ENCODE assay signal across 8 cellular contexts in genomic region chr7:130960208-130960988, GRCh38.
A peak's percentile ranks its signal among the peaks of the same experiment; 100 is the strongest.
DNase-seq lines count a peak whose midpoint lies in the region; ATAC-seq and TF ChIP-seq lines count a peak whose summit lies in the region.

No MANE protein-coding gene starts in this region.

- no peak overlapping the region for H3K27ac ChIP-seq in right cardiac atrium (ENCODE audit: low read length)
- H3K27ac ChIP-seq in transverse colon: peak overlapping the region; percentile 36 to 73 (median 52)

- peaks cover 44% of the 10 kb centered on the region for H3K36me3 Mint-ChIP-seq in activated T-helper 1 cell treated with anti-CD3 and anti-CD28 coated beads, Interleukin-12 subunit alpha, Interleukin-12 subunit beta, Interleukin-2, Interleukin-4 antibody, amounts not matched to agents 30 ng/mL and 10 ng/mL and 1 ng/mL, durations not matched to agents 14 hours and 24 hours and 36 hours (ENCODE audit: low read depth)

- ATAC-seq in right cardiac atrium (peak; percentile 35 to 65), GM18867 (IDR thresholded peaks at IDR 0.05; ENCODE audit: unreplicated experiment) (no peak)

- DNase-seq in stimulated activated CD4-positive, alpha-beta T cell treated with anti-CD3 and anti-CD28 coated beads, Interleukin-2, amount 100 ng/mL, for 4 hours (ENCODE audit: low read depth): peak; percentile 64
- DNase-seq in stimulated activated CD4-positive, alpha-beta T cell treated with anti-CD3 and anti-CD28 coated beads, Interleukin-12 subunit alpha, Interleukin-12 subunit beta, amount 100 ng/mL, for 4 hours: no peak
- DNase-seq in Kasumi-1 (lab: John Stamatoyannopoulos, UW) (peak; percentile 74 to 83), right cardiac atrium (no peak), transverse colon (no peak), NCI-H1694 treated with DMSO at 0.1 percent for 48 hours (lab: John Stamatoyannopoulos, UW) (no peak)
- peak; percentile 59 for DNase-seq in activated T-helper 1 cell treated with anti-CD3 and anti-CD28 coated beads, Interleukin-12 subunit alpha, Interleukin-12 subunit beta, Interleukin-2, Interleukin-4 antibody, amounts not matched to agents 30 ng/mL and 10 ng/mL and 1 ng/mL, durations not matched to agents 14 hours and 24 hours and 36 hours (ENCODE audit: low spot score)

- intact Hi-C loops in activated T-helper 1 cell treated with anti-CD3 and anti-CD28 coated beads, Interleukin-12 subunit alpha, Interleukin-12 subunit beta, Interleukin-2, Interleukin-4 antibody, amounts not matched to agents 30 ng/mL and 10 ng/mL and 1 ng/mL, durations not matched to agents 14 hours and 24 hours and 36 hours (cut with micrococcal nuclease): loop anchor here (1.0 to 5.0 kb wide), 3 partner anchors 12 to 367 kb away; partner anchors contain the start of gene MKLN1
- intact Hi-C loops in right cardiac atrium (cut with DNase I) (no loop called here), transverse colon (cut with DNase I; ENCODE audit: low total_unique reads) (no loop called here)

- H3K9me3 ChIP-seq in right cardiac atrium (ENCODE audit: control insufficient read depth, low read length): no peaks in the 10 kb centered on the region
- no peaks in the 10 kb centered on the region for H3K9me3 ChIP-seq in transverse colon

- H3K4me3 ChIP-seq in right cardiac atrium (ENCODE audit: low read length) (no peak overlapping the region), transverse colon (peak overlapping the region in 1 of 4 donors; percentile 21)

- peaks cover 28% of the 10 kb centered on the region for H3K4me1 Mint-ChIP-seq in activated T-helper 1 cell treated with anti-CD3 and anti-CD28 coated beads, Interleukin-12 subunit alpha, Interleukin-12 subunit beta, Interleukin-2, Interleukin-4 antibody, amounts not matched to agents 30 ng/mL and 10 ng/mL and 1 ng/mL, durations not matched to agents 14 hours and 24 hours and 36 hours (ENCODE audit: low read depth)

- in situ Hi-C loops in transverse colon (cut with MboI; ENCODE audit: low pct_ligation_motif_present in 1 of 4, low pct_unique_long_range_greater_than_20kb in 1 of 4, low sequenced_read_pairs in 3 of 4): no loop called here

- H3K4me1 ChIP-seq in right cardiac atrium (ENCODE audit: control insufficient read depth, insufficient read depth, low read length) (peaks cover 20% of the 10 kb centered on the region), transverse colon (peaks cover 8 to 51% (median 24%) of the 10 kb centered on the region in 4 donors)

- no peaks in the 10 kb centered on the region for H3K27me3 Mint-ChIP-seq in activated T-helper 1 cell treated with anti-CD3 and anti-CD28 coated beads, Interleukin-12 subunit alpha, Interleukin-12 subunit beta, Interleukin-2, Interleukin-4 antibody, amounts not matched to agents 30 ng/mL and 10 ng/mL and 1 ng/mL, durations not matched to agents 14 hours and 24 hours and 36 hours (ENCODE audit: insufficient read depth)

- TF ChIP-seq CTCF in transverse colon (IDR thresholded peaks at IDR 0.05): no peak

- 57% methylated on average over 6 of the region's 6 CpGs for WGBS in right cardiac atrium
- 60 to 66% methylated on average over 5 to 6 of the region's 6 CpGs for WGBS in transverse colon (ENCODE audit: low coverage in 1 of 2), 2 donors

- no peak for TF ChIP-seq POLR2A in transverse colon (IDR thresholded peaks at IDR 0.05)

- H3K9me3 Mint-ChIP-seq in activated T-helper 1 cell treated with anti-CD3 and anti-CD28 coated beads, Interleukin-12 subunit alpha, Interleukin-12 subunit beta, Interleukin-2, Interleukin-4 antibody, amounts not matched to agents 30 ng/mL and 10 ng/mL and 1 ng/mL, durations not matched to agents 14 hours and 24 hours and 36 hours: no peaks in the 10 kb centered on the region

- H3K4me3 Mint-ChIP-seq in activated T-helper 1 cell treated with anti-CD3 and anti-CD28 coated beads, Interleukin-12 subunit alpha, Interleukin-12 subunit beta, Interleukin-2, Interleukin-4 antibody, amounts not matched to agents 30 ng/mL and 10 ng/mL and 1 ng/mL, durations not matched to agents 14 hours and 24 hours and 36 hours: peak overlapping the region; percentile 92

- H3K36me3 ChIP-seq in transverse colon: peaks cover 0 to 6% (median 3%) of the 10 kb centered on the region in 4 donors

- TF ChIP-seq EP300 in transverse colon (IDR thresholded peaks at IDR 0.05; ENCODE audit: low read depth): no peak

- peak overlapping the region; percentile 98 for H3K27ac Mint-ChIP-seq in activated T-helper 1 cell treated with anti-CD3 and anti-CD28 coated beads, Interleukin-12 subunit alpha, Interleukin-12 subunit beta, Interleukin-2, Interleukin-4 antibody, amounts not matched to agents 30 ng/mL and 10 ng/mL and 1 ng/mL, durations not matched to agents 14 hours and 24 hours and 36 hours

- H3K27me3 ChIP-seq in right cardiac atrium (ENCODE audit: control insufficient read depth, insufficient read depth): no peaks in the 10 kb centered on the region
- H3K27me3 ChIP-seq in transverse colon: no peaks in the 10 kb centered on the region

Comparison
In these comparisons a context has a peak if more than half of its experiments do, and no peak if none do; other contexts are left out.
1. DNase-seq: peak in stimulated activated CD4-positive, alpha-beta T cell treated with anti-CD3 and anti-CD28 coated beads, Interleukin-2, amount 100 ng/mL, for 4 hours (single experiment), Kasumi-1 (2 of 2) and activated T-helper 1 cell treated with anti-CD3 and anti-CD28 coated beads, Interleukin-12 subunit alpha, Interleukin-12 subunit beta, Interleukin-2, Interleukin-4 antibody, amounts not matched to agents 30 ng/mL and 10 ng/mL and 1 ng/mL, durations not matched to agents 14 hours and 24 hours and 36 hours (single experiment); none in stimulated activated CD4-positive, alpha-beta T cell treated with anti-CD3 and anti-CD28 coated beads, Interleukin-12 subunit alpha, Interleukin-12 subunit beta, amount 100 ng/mL, for 4 hours (single experiment), right cardiac atrium (0 of 3), transverse colon (single experiment) and NCI-H1694 treated with DMSO at 0.1 percent for 48 hours (single experiment).